8 cellular contexts compared by ENCODE assay signal in the genomic region with DNA sequence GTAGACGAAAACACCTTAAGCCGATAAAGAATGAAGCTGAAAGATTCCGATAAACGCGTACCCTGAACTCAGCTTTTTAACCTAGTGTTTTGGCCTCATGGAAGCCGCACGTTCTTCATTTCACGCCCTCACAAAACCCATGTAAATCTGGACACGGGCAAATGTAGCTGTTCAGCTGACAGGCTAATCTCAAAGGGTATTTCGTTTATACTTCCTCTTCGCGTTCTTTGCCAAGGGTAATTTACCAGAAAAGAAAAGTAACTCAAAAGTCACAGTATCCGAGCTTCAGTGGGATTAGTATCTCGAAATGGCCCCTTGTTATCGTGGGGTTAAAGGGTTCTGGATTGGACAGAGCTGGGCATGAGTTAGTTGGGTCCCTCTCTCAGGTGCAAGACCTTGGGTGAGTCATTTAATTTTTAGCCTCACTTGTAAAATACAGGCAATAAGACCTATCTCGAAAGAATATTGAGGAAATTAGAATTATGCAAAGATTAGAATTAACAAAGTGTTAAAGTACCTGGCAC. TPM values are rescaled to one million over a fixed set of nuclear protein-coding genes. Genes with fewer than 3 reads are reported as not detected.
DNase-seq lines count a peak whose midpoint lies in the region; ATAC-seq and TF ChIP-seq lines count a peak whose summit lies in the region.

No MANE protein-coding gene starts in this region.

- H3K4me2 ChIP-seq in PC-3 (ENCODE audit: low read length): peak overlapping the region; percentile 87

- peak overlapping the region; percentile 76 for H2AFZ ChIP-seq in PC-3 (ENCODE audit: low read length)

- 7% methylated on average over 16 of the region's 16 CpGs for WGBS in esophagus, 2 donors
- WGBS in psoas muscle, 3 donors: 7 to 9% (median 8%) methylated on average over 16 of the region's 16 CpGs

- DNase-seq in AG10803 (ENCODE audit: low read depth): no peak
- peak; percentile 42 for DNase-seq in PC-3
- DNase-seq in psoas muscle: no peak
- no peak for DNase-seq in NCI-H1092 treated with DMSO at 0.1 percent for 48 hours (lab: John Stamatoyannopoulos, UW)
- no peak for DNase-seq in DMS53 treated with DMSO at 0.1 percent for 48 hours (lab: John Stamatoyannopoulos, UW; ENCODE audit: unreplicated experiment)
- no peak for DNase-seq in effector CD8-positive, alpha-beta T cell (lab: John Stamatoyannopoulos, UW)

- peaks cover 7% of the 10 kb centered on the region for H3F3A ChIP-seq in PC-3 (ENCODE audit: low read length, unreplicated experiment)

- peaks cover 43% of the 10 kb centered on the region for H3K79me2 ChIP-seq in PC-3 (ENCODE audit: low read length)

- peaks cover 35% of the 10 kb centered on the region for H4K20me1 ChIP-seq in PC-3 (ENCODE audit: low read length)

- TF ChIP-seq CTCF in AG10803 (conservative IDR thresholded peaks at IDR 0.05; ENCODE audit: low read length) (no peak), PC-3 (conservative IDR thresholded peaks at IDR 0.05; ENCODE audit: low read depth, low read length) (no peak), psoas muscle (IDR thresholded peaks at IDR 0.05) (no peak)

- TSS peak; percentile 75 for BruUV-seq in PC-3 (replicated peaks; lab: Mats Ljungman, UMichigan)

- H3K4me1 ChIP-seq in PC-3 (ENCODE audit: insufficient read depth, low read length): peaks cover 34% of the 10 kb centered on the region
- H3K4me1 ChIP-seq in esophagus (ENCODE audit: control insufficient read depth in 2 of 2, insufficient read depth in 2 of 2, low read length in 1 of 2): no peaks in the 10 kb centered on the region
- H3K4me1 ChIP-seq in psoas muscle: peaks cover 17% of the 10 kb centered on the region

- H3K27ac ChIP-seq in PC-3 (ENCODE audit: low read length) (peak overlapping the region; percentile 73), esophagus (ENCODE audit: low read depth in 2 of 2, low read length in 1 of 2) (peak overlapping the region; percentile 100), psoas muscle (peak overlapping the region; percentile 98)

- H3K27me3 ChIP-seq in PC-3 (ENCODE audit: low read length) (no peaks in the 10 kb centered on the region), esophagus (ENCODE audit: control insufficient read depth in 1 of 2, insufficient read depth in 2 of 2, low read length in 2 of 2) (no peaks in the 10 kb centered on the region), psoas muscle (ENCODE audit: insufficient read depth in 3 of 3, low read length in 2 of 3) (no peaks in the 10 kb centered on the region)

- H3K9me3 ChIP-seq in PC-3 (ENCODE audit: low read length) (no peaks in the 10 kb centered on the region), esophagus (ENCODE audit: control insufficient read depth in 2 of 2, insufficient read depth in 1 of 2, low read depth in 1 of 2, low read length in 1 of 2) (no peaks in the 10 kb centered on the region), psoas muscle (no peaks in the 10 kb centered on the region)

- H3K36me3 ChIP-seq in PC-3 (ENCODE audit: low read depth, low read length) (peaks cover 12% of the 10 kb centered on the region), esophagus (ENCODE audit: control insufficient read depth in 2 of 2, insufficient read depth in 2 of 2, low read length in 1 of 2) (no peaks in the 10 kb centered on the region), psoas muscle (ENCODE audit: insufficient read depth in 1 of 2, low read depth in 1 of 2) (no peaks in the 10 kb centered on the region)

- intact Hi-C loops in PC-3 (cut with micrococcal nuclease) (no loop called here), psoas muscle (cut with DNase I) (no loop called here)

- POLR2A ChIA-PET in PC-3 (lab: Charles Lee; ENCODE audit: unreplicated experiment): no interaction called here

- peak overlapping the region; percentile 99 for H3K9ac ChIP-seq in PC-3 (ENCODE audit: low read length)

- H3K9me2 ChIP-seq in PC-3 (replicated peaks; ENCODE audit: low read length): no peaks in the 10 kb centered on the region

- ATAC-seq in GM19467 (IDR thresholded peaks at IDR 0.05; ENCODE audit: unreplicated experiment) (peak; percentile 6), PC-3 (0 out of 2 replicates have a peak, but pooled peaks have one; percentile 6), psoas muscle (no peak)

- H3K4me3 ChIP-seq in AG10803 (ENCODE audit: low read length) (peak overlapping the region; percentile 99), PC-3 (ENCODE audit: low read length) (peak overlapping the region; percentile 97), esophagus (ENCODE audit: low read depth in 1 of 2, low read length in 2 of 2) (peak overlapping the region; percentile 96), psoas muscle (peak overlapping the region; percentile 91)

- CTCF ChIA-PET in PC-3 (lab: Charles Lee): no interaction called here

RNA-seq across cellular contexts. Expression of a gene that starts 0.8 kb away (rescaled TPM):
- total RNA-seq in PC-3 (2014; rRNA removed): 382 and 393 TPM in 2 replicates
- 100 to 1,000 TPM; 210 to 307 TPM for polyA plus RNA-seq in esophagus
- total RNA-seq in psoas muscle: 100 to 1,000 TPM; 125 to 435 (median 151) TPM
- 100 to 1,000 TPM; 135 to 524 (median 139) TPM for polyA plus RNA-seq in psoas muscle

RNA-seq across cellular contexts. Expression of a gene that starts 22.0 kb away (rescaled TPM):
- total RNA-seq in PC-3 (2014; rRNA removed) (2.4 TPM in 1 of 2 replicates, not detected in the other), psoas muscle (not detected)
- polyA plus RNA-seq in esophagus (not detected), psoas muscle (under 1 TPM in 1 of 3 donors, not detected in 2; 0.03 TPM)

Comparison
In these comparisons a context has a peak if more than half of its experiments do, and no peak if none do; other contexts are left out.
1. ATAC-seq: peak in GM19467 (single experiment) and PC-3 (single experiment); none in psoas muscle (0 of 4).
2. Peak in every context shown above with its lines, with median percentiles within 50 percentile points of each other: H3K4me3 ChIP-seq and H3K27ac ChIP-seq.